Comparison of ENCODE assay signal across 9 cellular contexts in the genomic region with DNA sequence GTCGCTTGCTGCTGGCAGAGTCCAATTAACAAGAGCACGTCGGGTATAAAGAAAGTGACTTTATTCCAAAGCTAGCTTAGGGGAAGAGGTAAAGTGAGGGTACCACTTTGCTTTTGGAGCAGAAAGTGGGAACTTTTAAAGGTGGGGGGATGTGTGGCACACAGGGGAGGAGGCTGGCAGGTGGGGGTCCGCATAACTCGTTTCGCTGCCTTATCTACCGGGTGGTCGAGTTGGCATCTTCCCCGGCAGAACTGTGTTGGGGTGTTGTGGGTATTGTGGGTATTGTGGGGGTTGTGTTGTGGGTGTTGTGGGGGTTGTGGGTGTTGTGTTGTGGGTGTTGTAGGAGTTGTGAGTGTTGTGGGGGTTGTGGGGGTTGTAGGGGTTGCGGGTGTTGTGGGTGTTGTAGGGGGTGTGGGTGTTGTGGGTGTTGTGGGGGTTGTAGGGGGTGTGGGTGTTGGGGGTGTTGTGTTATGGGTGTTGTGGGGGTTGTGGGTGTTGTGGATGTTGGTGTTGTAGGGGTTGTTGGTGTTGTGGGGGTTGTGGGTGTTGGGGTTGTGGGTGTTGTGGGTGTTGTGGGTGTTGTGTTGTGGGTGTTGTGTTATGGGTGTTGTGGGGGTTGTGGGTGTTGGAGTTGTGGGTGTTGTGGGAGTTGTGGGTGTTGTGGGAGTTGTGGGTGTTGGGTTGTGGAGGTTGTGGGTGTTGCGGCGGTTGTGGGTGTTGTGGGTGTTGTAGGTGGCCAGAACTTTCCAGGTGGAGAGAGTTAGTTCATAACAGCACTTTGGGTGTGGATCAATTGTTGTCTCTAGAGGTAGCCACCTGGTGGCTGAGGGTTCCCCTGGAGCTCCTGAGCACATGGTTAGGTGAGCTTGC. TPM values are rescaled to one million over a fixed set of nuclear protein-coding genes. Genes with fewer than 3 reads are reported as not detected.
A peak's percentile ranks its signal among the peaks of the same experiment; 100 is the strongest.
DNase-seq lines count a peak whose midpoint lies in the region; ATAC-seq and TF ChIP-seq lines count a peak whose summit lies in the region.
"Had no signal": no experiment of that assay in that cellular context is flagged by ENCODE, and none has a peak within 500 bp of the region (broad histone marks: within the 10 kb centered on the region; RNA-seq: fewer than 3 reads in every experiment).

No MANE protein-coding gene starts in this region.

- no peaks in the 10 kb centered on the region for H3K4me1 ChIP-seq in mucosa of descending colon (ENCODE audit: low read depth)

- H3K27ac Mint-ChIP-seq in CD14-positive monocyte = peak overlapping the region in 4 of 7 donors; percentile 13 to 82 (median 48)
- peak overlapping the region; percentile 81 for H3K27ac Mint-ChIP-seq in activated T-cell treated with anti-CD3 and anti-CD28 coated beads, Interleukin-2, amount 50 U/mL, for 24 hours

- H3K36me3 ChIP-seq in KOPT-K1 (ENCODE audit: insufficient read depth, low read length) (no peaks in the 10 kb centered on the region), mucosa of descending colon (ENCODE audit: low read depth) (no peaks in the 10 kb centered on the region)

- H3K9me3 ChIP-seq in KOPT-K1 (ENCODE audit: insufficient read depth, low read length, poor library complexity, severe bottlenecking) = peaks cover 3% of the 10 kb centered on the region
- H3K9me3 ChIP-seq in mucosa of descending colon = peaks cover 4% of the 10 kb centered on the region

- TF ChIP-seq CTCF in CD14-positive monocyte (IDR thresholded peaks at IDR 0.05) (no peak), mucosa of descending colon (IDR thresholded peaks at IDR 0.05) (no peak)

- H3K4me3 ChIP-seq in mucosa of descending colon = no peak overlapping the region

- H3K9me3 Mint-ChIP-seq in CD14-positive monocyte = peaks cover under 1 to 5% (median 3%) of the 10 kb centered on the region in 7 donors
- peaks cover under 1% of the 10 kb centered on the region for H3K9me3 Mint-ChIP-seq in activated T-cell treated with anti-CD3 and anti-CD28 coated beads, Interleukin-2, amount 50 U/mL, for 24 hours

- H3K36me3 Mint-ChIP-seq in CD14-positive monocyte = peaks cover 20 to 31% of the 10 kb centered on the region in 2 donors
- H3K36me3 Mint-ChIP-seq in activated T-cell treated with anti-CD3 and anti-CD28 coated beads, Interleukin-2, amount 50 U/mL, for 24 hours (ENCODE audit: low read depth) = peaks cover 20% of the 10 kb centered on the region

- peak; percentile 60 for ATAC-seq in mucosa of descending colon
- no peak for ATAC-seq in HG03520 (IDR thresholded peaks at IDR 0.05; ENCODE audit: unreplicated experiment)
- ATAC-seq in GM19035 (IDR thresholded peaks at IDR 0.05; ENCODE audit: unreplicated experiment) = no peak

- peaks cover 0 to 12% (median 3%) of the 10 kb centered on the region in 3 donors for H3K27me3 Mint-ChIP-seq in CD14-positive monocyte (ENCODE audit: low read depth in 3 of 3)
- H3K27me3 Mint-ChIP-seq in activated T-cell treated with anti-CD3 and anti-CD28 coated beads, Interleukin-2, amount 50 U/mL, for 24 hours = no peaks in the 10 kb centered on the region

- H3K4me3 Mint-ChIP-seq in CD14-positive monocyte = peak overlapping the region; percentile 65 to 92
- H3K4me3 Mint-ChIP-seq in activated T-cell treated with anti-CD3 and anti-CD28 coated beads, Interleukin-2, amount 50 U/mL, for 24 hours = peak overlapping the region; percentile 73

- DNase-seq in CD14-positive monocyte (ENCODE audit: low spot score) (no peak), mucosa of descending colon (peak in 2 of 3 donors; percentile 49 to 68), NCI-H1436 (lab: John Stamatoyannopoulos, UW) (no peak), NOMO-1 treated with dmso at 0.1 percent for 144 hours (lab: John Stamatoyannopoulos, UW; ENCODE audit: unreplicated experiment) (no peak)
- peak; percentile 55 for DNase-seq in activated T-cell treated with anti-CD3 and anti-CD28 coated beads, Interleukin-2, amount 50 U/mL, for 24 hours
- DNase-seq: mesendoderm had no signal

- peaks cover 44% of the 10 kb centered on the region for H3K4me1 Mint-ChIP-seq in CD14-positive monocyte
- H3K4me1 Mint-ChIP-seq in activated T-cell treated with anti-CD3 and anti-CD28 coated beads, Interleukin-2, amount 50 U/mL, for 24 hours (ENCODE audit: low read depth) = peaks cover 69% of the 10 kb centered on the region

- intact Hi-C loops in CD14-positive monocyte (cut with micrococcal nuclease) = loop anchor here (2.0 to 10.0 kb wide), 2 partner anchors 107 to 243 kb away; no protein-coding TSS in a partner anchor
- intact Hi-C loops in mucosa of descending colon (cut with DNase I, micrococcal nuclease) = no loop called here

- H3K27ac ChIP-seq in KOPT-K1 (ENCODE audit: low read depth, low read length, poor library complexity, severe bottlenecking) = peak overlapping the region; percentile 31

RNA-seq across cellular contexts. Expression of a gene that starts 52.7 kb away (rescaled TPM):
- polyA plus RNA-seq in CD14-positive monocyte = 10 to 100 TPM; 24.9 to 26.2 TPM
- total RNA-seq in mucosa of descending colon = 100 to 1,000 TPM in 1 of 3 donors, 10 to 100 TPM in 2; 77.7 to 120 (median 97.7) TPM

Comparison
In these comparisons a context has a peak if more than half of its experiments do, and no peak if none do; other contexts are left out.
1. DNase-seq: peak in activated T-cell treated with anti-CD3 and anti-CD28 coated beads, Interleukin-2, amount 50 U/mL, for 24 hours (single experiment) and mucosa of descending colon (2 of 3); none in CD14-positive monocyte (single experiment), NCI-H1436 (single experiment) and NOMO-1 treated with dmso at 0.1 percent for 144 hours (single experiment).
2. intact Hi-C loops: an anchor here in CD14-positive monocyte (2.0 to 10.0 kb wide); none called in mucosa of descending colon.